Comparison of ENCODE assay signal across 19 cellular contexts in genomic region chr2:180115675-180116074, GRCh38.
DNase-seq lines count a peak whose midpoint lies in the region; ATAC-seq and TF ChIP-seq lines count a peak whose summit lies in the region.
"Had no signal": no experiment of that assay in that cellular context is flagged by ENCODE, and none has a peak within 500 bp of the region (broad histone marks: within the 10 kb centered on the region; RNA-seq: fewer than 3 reads in every experiment).

No MANE protein-coding gene starts in this region.

- no peak for TF ChIP-seq POLR2A in breast epithelium (IDR thresholded peaks at IDR 0.05)

- CTCF ChIA-PET in PC-3 (lab: Charles Lee), result no interaction called here

- H3K4me3 ChIP-seq in PC-3 (ENCODE audit: low read length) (no peak overlapping the region), choroid plexus epithelial cell (ENCODE audit: low read depth, low read length) (no peak overlapping the region), breast epithelium (no peak overlapping the region)
- H3K4me3 ChIP-seq: SJSA1 had no signal

- no peak overlapping the region for H3K27ac Mint-ChIP-seq in naive thymus-derived CD8-positive, alpha-beta T cell
- H3K27ac Mint-ChIP-seq: CD4-positive, CD25-positive, alpha-beta regulatory T cell had no signal

- no peak overlapping the region for H2AFZ ChIP-seq in PC-3 (ENCODE audit: low read length)

- no peaks in the 10 kb centered on the region for H3K4me1 Mint-ChIP-seq in naive thymus-derived CD8-positive, alpha-beta T cell
- H3K4me1 Mint-ChIP-seq: CD4-positive, CD25-positive, alpha-beta regulatory T cell had no signal

- POLR2A ChIA-PET in PC-3 (lab: Charles Lee; ENCODE audit: unreplicated experiment), result no interaction called here
- POLR2A ChIA-PET in naive thymus-derived CD8-positive, alpha-beta T cell (lab: Charles Lee), result no interaction called here

- no peak overlapping the region for H3K9ac ChIP-seq in PC-3 (ENCODE audit: low read length)
- H3K9ac ChIP-seq: KMS-11 had no signal

- H3K27me3 ChIP-seq in PC-3 (ENCODE audit: low read length), result no peaks in the 10 kb centered on the region
- no peaks in the 10 kb centered on the region for H3K27me3 ChIP-seq in breast epithelium

- DNase-seq in H4 (ENCODE audit: low spot score), result peak; percentile 24
- peak; percentile 65 for DNase-seq in PC-3
- peak; percentile 12 for DNase-seq in choroid plexus epithelial cell (ENCODE audit: low read depth)
- no peak for DNase-seq in breast epithelium (ENCODE audit: low spot score in 2 of 2)
- no peak for DNase-seq in naive thymus-derived CD8-positive, alpha-beta T cell
- DNase-seq: Caco-2; CD4-positive, CD25-positive, alpha-beta regulatory T cell; DND-41; NCI-H1417; NCI-H187 treated with DMSO at 0.1 percent for 48 hours; NCI-H2227 treated with DMSO at 0.1 percent for 48 hours; NCI-H510A; NCI-H82; T-helper 1 cell had no signal

- H3K9me2 ChIP-seq in PC-3 (replicated peaks; ENCODE audit: low read length), result no peaks in the 10 kb centered on the region

- no peaks in the 10 kb centered on the region for H3K9me3 Mint-ChIP-seq in naive thymus-derived CD8-positive, alpha-beta T cell
- H3K9me3 Mint-ChIP-seq: CD4-positive, CD25-positive, alpha-beta regulatory T cell had no signal

- intact Hi-C loops in PC-3 (cut with micrococcal nuclease), result no loop called here
- intact Hi-C loops in breast epithelium (cut with DNase I; ENCODE audit: low total_unique reads), result loop anchor here (5.0 kb wide), 1 partner anchor 1002 kb away; no protein-coding TSS in a partner anchor

- no peaks in the 10 kb centered on the region for H4K20me1 ChIP-seq in PC-3 (ENCODE audit: low read length)

- ATAC-seq in PC-3, result peak; percentile 83
- no peak for ATAC-seq in HG03457 (IDR thresholded peaks at IDR 0.05; ENCODE audit: unreplicated experiment)
- no peak for ATAC-seq in HG03378 (IDR thresholded peaks at IDR 0.05; ENCODE audit: unreplicated experiment)
- ATAC-seq in naive thymus-derived CD8-positive, alpha-beta T cell, result no peak
- ATAC-seq: Right ventricle myocardium inferior had no signal

- no TSS peak for BruUV-seq in PC-3 (replicated peaks; lab: Mats Ljungman, UMichigan)

- H3K79me2 ChIP-seq in PC-3 (ENCODE audit: low read length), result no peaks in the 10 kb centered on the region

- no peaks in the 10 kb centered on the region for H3K36me3 ChIP-seq in PC-3 (ENCODE audit: low read depth, low read length)
- H3K36me3 ChIP-seq in breast epithelium, result no peaks in the 10 kb centered on the region
- H3K36me3 ChIP-seq: SJSA1 had no signal

- H3K4me3 Mint-ChIP-seq in naive thymus-derived CD8-positive, alpha-beta T cell, result no peak overlapping the region
- H3K4me3 Mint-ChIP-seq: CD4-positive, CD25-positive, alpha-beta regulatory T cell had no signal

- no peak overlapping the region for H3K27ac ChIP-seq in PC-3 (ENCODE audit: low read length)
- no peak overlapping the region for H3K27ac ChIP-seq in breast epithelium
- H3K27ac ChIP-seq: KMS-11, SJSA1 had no signal

- TF ChIP-seq CTCF in PC-3 (conservative IDR thresholded peaks at IDR 0.05; ENCODE audit: low read depth, low read length), result no peak
- no peak for TF ChIP-seq CTCF in choroid plexus epithelial cell (conservative IDR thresholded peaks at IDR 0.05; ENCODE audit: low read depth, low read length)
- TF ChIP-seq CTCF in breast epithelium (IDR thresholded peaks at IDR 0.05), result no peak

- H3K4me1 ChIP-seq in PC-3 (ENCODE audit: insufficient read depth, low read length), result peaks cover 6% of the 10 kb centered on the region; the same call in 1 of the 2 replicates
- H3K4me1 ChIP-seq in breast epithelium, result no peaks in the 10 kb centered on the region
- H3K4me1 ChIP-seq: Caco-2, SJSA1 had no signal

- peaks cover 0 to 4% (median 2%) of the 10 kb centered on the region in 5 donors for H3K27me3 Mint-ChIP-seq in naive thymus-derived CD8-positive, alpha-beta T cell
- H3K27me3 Mint-ChIP-seq: CD4-positive, CD25-positive, alpha-beta regulatory T cell had no signal

- no peaks in the 10 kb centered on the region for H3F3A ChIP-seq in PC-3 (ENCODE audit: low read length, unreplicated experiment)

- H3K36me3 Mint-ChIP-seq in naive thymus-derived CD8-positive, alpha-beta T cell, result no peaks in the 10 kb centered on the region
- H3K36me3 Mint-ChIP-seq: CD4-positive, CD25-positive, alpha-beta regulatory T cell had no signal

- no peak overlapping the region for H3K4me2 ChIP-seq in PC-3 (ENCODE audit: low read length)
- H3K4me2 ChIP-seq: KMS-11 had no signal

- no peaks in the 10 kb centered on the region for H3K9me3 ChIP-seq in PC-3 (ENCODE audit: low read length)
- no peaks in the 10 kb centered on the region for H3K9me3 ChIP-seq in breast epithelium
- H3K9me3 ChIP-seq: Caco-2, SJSA1 had no signal

Comparison
In these comparisons a context has a peak if more than half of its experiments do, and no peak if none do; other contexts are left out.
1. DNase-seq: peak in H4 (single experiment), PC-3 (single experiment) and choroid plexus epithelial cell (single experiment); none in breast epithelium (0 of 2) and naive thymus-derived CD8-positive, alpha-beta T cell (0 of 10).